In the genomic region with DNA sequence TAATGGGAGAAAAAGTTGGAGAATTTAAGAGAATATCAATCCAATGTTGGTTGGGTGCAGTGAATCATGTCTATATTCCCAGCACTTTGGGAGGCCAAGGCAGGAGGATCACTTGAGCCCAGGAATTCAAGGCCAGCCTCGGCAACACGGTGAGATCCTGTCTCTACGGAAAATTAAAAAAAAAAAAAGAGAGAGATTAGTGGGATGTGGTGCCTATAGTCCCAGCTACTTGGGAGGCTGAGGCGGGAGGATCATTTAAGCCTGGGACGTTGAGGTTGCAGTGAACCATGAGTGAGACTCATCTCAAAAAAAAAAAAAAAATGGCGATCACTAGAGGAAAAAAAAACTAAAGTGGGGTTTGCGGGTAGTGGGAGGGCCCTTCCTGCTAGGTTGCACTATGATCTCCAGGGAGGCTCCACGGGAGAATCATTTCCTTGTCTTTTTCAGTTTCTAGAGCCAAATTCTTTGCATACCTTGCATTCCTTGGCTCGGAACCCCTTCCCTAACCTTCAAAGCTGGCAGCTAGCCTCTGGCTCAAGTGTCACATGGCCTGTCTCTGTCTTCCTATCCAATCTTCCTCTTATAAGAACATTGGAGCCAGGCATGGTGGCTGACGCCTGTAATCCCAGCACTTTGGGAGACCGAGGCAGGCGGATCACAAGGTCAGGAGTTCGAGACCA, we compare ENCODE assay signal across 1 cellular context.
TF ChIP-seq lines count a peak whose summit lies in the region.

No MANE protein-coding gene starts in this region.

TF ChIP-seq in HepG2, 621 proteins besides CTCF, POLR2A, EP300 and RAD21 (continues in another document):
- TF ChIP-seq REXO4 (CRISPR knock-in tag; IDR thresholded peaks at IDR 0.05; ENCODE audit: borderline replicate concordance) (no peak), ZSCAN30 (CRISPR knock-in tag; IDR thresholded peaks at IDR 0.05) (no peak), ZNF331 (CRISPR knock-in tag; IDR thresholded peaks at IDR 0.05) (0 out of 2 replicates have a peak, but pooled peaks have one; percentile 21), ZNF44 (CRISPR knock-in tag; IDR thresholded peaks at IDR 0.05) (no peak), ZNF292 (CRISPR knock-in tag; IDR thresholded peaks at IDR 0.05; ENCODE audit: borderline replicate concordance, low read depth) (0 out of 2 replicates have a peak, but pooled peaks have one; percentile 32), ZNF326 (CRISPR knock-in tag; IDR thresholded peaks at IDR 0.05; ENCODE audit: borderline replicate concordance) (no peak), NR2F2 (IDR thresholded peaks at IDR 0.05; ENCODE audit: borderline replicate concordance, low read depth) (no peak), CREB1 (IDR thresholded peaks at IDR 0.05) (no peak), CREB1 (CRISPR knock-in tag; IDR thresholded peaks at IDR 0.05) (no peak), CCDC6 (CRISPR knock-in tag; IDR thresholded peaks at IDR 0.05) (no peak), PRPF4 (IDR thresholded peaks at IDR 0.05; ENCODE audit: low read depth, low read length, poor library complexity, severe bottlenecking) (peak; percentile 65), NPAS2 (CRISPR knock-in tag; IDR thresholded peaks at IDR 0.05; ENCODE audit: borderline replicate concordance) (no peak), ZSCAN22 (CRISPR knock-in tag; IDR thresholded peaks at IDR 0.05) (no peak), CREM (IDR thresholded peaks at IDR 0.05) (0 out of 2 replicates have a peak, but pooled peaks have one; percentile 27), CREM (CRISPR knock-in tag; IDR thresholded peaks at IDR 0.05) (no peak), SOX5 (CRISPR knock-in tag; IDR thresholded peaks at IDR 0.05; ENCODE audit: borderline replicate concordance) (no peak; the same call in 1 of the 2 replicates), PAWR (CRISPR knock-in tag; IDR thresholded peaks at IDR 0.05; ENCODE audit: borderline replicate concordance) (no peak), MAFG (CRISPR knock-in tag; IDR thresholded peaks at IDR 0.05) (no peak), IRF2 (CRISPR knock-in tag; IDR thresholded peaks at IDR 0.05) (0 out of 2 replicates have a peak, but pooled peaks have one; percentile 32), ZNF354B (CRISPR knock-in tag; IDR thresholded peaks at IDR 0.05) (no peak), TEAD2 (CRISPR knock-in tag; IDR thresholded peaks at IDR 0.05) (no peak), GATA4 (IDR thresholded peaks at IDR 0.05; ENCODE audit: borderline replicate concordance, low read depth) (no peak), TP53 (CRISPR knock-in tag; conservative IDR thresholded peaks at IDR 0.05) (no peak), TEAD3 (CRISPR knock-in tag; optimal IDR thresholded peaks at IDR 0.05; ENCODE audit: borderline replicate concordance) (peak; percentile 100)
- TF ChIP-seq, protein P1, sequence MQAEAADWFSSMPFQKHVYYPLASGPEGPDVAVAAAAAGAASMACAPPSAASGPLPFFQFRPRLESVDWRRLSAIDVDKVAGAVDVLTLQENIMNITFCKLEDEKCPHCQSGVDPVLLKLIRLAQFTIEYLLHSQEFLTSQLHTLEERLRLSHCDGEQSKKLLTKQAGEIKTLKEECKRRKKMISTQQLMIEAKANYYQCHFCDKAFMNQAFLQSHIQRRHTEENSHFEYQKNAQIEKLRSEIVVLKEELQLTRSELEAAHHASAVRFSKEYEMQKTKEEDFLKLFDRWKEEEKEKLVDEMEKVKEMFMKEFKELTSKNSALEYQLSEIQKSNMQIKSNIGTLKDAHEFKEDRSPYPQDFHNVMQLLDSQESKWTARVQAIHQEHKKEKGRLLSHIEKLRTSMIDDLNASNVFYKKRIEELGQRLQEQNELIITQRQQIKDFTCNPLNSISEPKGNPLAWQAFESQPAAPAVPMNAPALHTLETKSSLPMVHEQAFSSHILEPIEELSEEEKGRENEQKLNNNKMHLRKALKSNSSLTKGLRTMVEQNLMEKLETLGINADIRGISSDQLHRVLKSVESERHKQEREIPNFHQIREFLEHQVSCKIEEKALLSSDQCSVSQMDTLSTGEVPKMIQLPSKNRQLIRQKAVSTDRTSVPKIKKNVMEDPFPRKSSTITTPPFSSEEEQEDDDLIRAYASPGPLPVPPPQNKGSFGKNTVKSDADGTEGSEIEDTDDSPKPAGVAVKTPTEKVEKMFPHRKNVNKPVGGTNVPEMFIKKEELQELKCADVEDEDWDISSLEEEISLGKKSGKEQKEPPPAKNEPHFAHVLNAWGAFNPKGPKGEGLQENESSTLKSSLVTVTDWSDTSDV (CRISPR knock-in tag; IDR thresholded peaks at IDR 0.05), result no peak
- TF ChIP-seq, protein P2, sequence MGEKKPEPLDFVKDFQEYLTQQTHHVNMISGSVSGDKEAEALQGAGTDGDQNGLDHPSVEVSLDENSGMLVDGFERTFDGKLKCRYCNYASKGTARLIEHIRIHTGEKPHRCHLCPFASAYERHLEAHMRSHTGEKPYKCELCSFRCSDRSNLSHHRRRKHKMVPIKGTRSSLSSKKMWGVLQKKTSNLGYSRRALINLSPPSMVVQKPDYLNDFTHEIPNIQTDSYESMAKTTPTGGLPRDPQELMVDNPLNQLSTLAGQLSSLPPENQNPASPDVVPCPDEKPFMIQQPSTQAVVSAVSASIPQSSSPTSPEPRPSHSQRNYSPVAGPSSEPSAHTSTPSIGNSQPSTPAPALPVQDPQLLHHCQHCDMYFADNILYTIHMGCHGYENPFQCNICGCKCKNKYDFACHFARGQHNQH (CRISPR knock-in tag; IDR thresholded peaks at IDR 0.05), result no peak
- TF ChIP-seq, protein P3, sequence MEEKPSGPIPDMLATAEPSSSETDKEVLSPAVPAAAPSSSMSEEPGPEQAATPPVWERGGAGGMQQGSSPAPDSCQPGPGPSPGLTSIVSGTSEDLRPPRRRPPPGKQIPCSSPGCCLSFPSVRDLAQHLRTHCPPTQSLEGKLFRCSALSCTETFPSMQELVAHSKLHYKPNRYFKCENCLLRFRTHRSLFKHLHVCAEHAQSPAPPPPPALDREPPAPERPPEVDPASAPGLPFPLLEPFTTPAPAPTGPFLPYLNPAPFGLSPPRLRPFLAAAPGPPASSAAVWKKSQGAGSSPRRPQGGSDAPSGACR (CRISPR knock-in tag; IDR thresholded peaks at IDR 0.05), result no peak
- TF ChIP-seq, protein P4, sequence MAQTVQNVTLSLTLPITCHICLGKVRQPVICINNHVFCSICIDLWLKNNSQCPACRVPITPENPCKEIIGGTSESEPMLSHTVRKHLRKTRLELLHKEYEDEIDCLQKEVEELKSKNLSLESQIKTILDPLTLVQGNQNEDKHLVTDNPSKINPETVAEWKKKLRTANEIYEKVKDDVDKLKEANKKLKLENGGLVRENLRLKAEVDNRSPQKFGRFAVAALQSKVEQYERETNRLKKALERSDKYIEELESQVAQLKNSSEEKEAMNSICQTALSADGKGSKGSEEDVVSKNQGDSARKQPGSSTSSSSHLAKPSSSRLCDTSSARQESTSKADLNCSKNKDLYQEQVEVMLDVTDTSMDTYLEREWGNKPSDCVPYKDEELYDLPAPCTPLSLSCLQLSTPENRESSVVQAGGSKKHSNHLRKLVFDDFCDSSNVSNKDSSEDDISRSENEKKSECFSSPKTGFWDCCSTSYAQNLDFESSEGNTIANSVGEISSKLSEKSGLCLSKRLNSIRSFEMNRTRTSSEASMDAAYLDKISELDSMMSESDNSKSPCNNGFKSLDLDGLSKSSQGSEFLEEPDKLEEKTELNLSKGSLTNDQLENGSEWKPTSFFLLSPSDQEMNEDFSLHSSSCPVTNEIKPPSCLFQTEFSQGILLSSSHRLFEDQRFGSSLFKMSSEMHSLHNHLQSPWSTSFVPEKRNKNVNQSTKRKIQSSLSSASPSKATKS (CRISPR knock-in tag; IDR thresholded peaks at IDR 0.05), result no peak
- TF ChIP-seq, protein P5, sequence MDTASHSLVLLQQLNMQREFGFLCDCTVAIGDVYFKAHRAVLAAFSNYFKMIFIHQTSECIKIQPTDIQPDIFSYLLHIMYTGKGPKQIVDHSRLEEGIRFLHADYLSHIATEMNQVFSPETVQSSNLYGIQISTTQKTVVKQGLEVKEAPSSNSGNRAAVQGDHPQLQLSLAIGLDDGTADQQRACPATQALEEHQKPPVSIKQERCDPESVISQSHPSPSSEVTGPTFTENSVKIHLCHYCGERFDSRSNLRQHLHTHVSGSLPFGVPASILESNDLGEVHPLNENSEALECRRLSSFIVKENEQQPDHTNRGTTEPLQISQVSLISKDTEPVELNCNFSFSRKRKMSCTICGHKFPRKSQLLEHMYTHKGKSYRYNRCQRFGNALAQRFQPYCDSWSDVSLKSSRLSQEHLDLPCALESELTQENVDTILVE (CRISPR knock-in tag; IDR thresholded peaks at IDR 0.05), result no peak
- TF ChIP-seq, protein P6, sequence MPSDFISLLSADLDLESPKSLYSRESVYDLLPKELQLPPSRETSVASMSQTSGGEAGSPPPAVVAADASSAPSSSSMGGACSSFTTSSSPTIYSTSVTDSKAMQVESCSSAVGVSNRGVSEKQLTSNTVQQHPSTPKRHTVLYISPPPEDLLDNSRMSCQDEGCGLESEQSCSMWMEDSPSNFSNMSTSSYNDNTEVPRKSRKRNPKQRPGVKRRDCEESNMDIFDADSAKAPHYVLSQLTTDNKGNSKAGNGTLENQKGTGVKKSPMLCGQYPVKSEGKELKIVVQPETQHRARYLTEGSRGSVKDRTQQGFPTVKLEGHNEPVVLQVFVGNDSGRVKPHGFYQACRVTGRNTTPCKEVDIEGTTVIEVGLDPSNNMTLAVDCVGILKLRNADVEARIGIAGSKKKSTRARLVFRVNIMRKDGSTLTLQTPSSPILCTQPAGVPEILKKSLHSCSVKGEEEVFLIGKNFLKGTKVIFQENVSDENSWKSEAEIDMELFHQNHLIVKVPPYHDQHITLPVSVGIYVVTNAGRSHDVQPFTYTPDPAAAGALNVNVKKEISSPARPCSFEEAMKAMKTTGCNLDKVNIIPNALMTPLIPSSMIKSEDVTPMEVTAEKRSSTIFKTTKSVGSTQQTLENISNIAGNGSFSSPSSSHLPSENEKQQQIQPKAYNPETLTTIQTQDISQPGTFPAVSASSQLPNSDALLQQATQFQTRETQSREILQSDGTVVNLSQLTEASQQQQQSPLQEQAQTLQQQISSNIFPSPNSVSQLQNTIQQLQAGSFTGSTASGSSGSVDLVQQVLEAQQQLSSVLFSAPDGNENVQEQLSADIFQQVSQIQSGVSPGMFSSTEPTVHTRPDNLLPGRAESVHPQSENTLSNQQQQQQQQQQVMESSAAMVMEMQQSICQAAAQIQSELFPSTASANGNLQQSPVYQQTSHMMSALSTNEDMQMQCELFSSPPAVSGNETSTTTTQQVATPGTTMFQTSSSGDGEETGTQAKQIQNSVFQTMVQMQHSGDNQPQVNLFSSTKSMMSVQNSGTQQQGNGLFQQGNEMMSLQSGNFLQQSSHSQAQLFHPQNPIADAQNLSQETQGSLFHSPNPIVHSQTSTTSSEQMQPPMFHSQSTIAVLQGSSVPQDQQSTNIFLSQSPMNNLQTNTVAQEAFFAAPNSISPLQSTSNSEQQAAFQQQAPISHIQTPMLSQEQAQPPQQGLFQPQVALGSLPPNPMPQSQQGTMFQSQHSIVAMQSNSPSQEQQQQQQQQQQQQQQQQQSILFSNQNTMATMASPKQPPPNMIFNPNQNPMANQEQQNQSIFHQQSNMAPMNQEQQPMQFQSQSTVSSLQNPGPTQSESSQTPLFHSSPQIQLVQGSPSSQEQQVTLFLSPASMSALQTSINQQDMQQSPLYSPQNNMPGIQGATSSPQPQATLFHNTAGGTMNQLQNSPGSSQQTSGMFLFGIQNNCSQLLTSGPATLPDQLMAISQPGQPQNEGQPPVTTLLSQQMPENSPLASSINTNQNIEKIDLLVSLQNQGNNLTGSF (CRISPR knock-in tag; IDR thresholded peaks at IDR 0.05), result no peak
- TF ChIP-seq, protein P7, sequence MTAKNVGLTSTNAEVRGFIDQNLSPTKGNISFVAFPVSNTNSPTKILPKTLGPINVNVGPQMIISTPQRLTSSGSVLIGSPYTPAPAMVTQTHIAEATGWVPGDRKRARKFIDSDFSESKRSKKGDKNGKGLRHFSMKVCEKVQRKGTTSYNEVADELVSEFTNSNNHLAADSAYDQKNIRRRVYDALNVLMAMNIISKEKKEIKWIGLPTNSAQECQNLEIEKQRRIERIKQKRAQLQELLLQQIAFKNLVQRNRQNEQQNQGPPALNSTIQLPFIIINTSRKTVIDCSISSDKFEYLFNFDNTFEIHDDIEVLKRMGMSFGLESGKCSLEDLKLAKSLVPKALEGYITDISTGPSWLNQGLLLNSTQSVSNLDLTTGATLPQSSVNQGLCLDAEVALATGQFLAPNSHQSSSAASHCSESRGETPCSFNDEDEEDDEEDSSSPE (CRISPR knock-in tag; IDR thresholded peaks at IDR 0.05), result no peak
- TF ChIP-seq, protein P8, sequence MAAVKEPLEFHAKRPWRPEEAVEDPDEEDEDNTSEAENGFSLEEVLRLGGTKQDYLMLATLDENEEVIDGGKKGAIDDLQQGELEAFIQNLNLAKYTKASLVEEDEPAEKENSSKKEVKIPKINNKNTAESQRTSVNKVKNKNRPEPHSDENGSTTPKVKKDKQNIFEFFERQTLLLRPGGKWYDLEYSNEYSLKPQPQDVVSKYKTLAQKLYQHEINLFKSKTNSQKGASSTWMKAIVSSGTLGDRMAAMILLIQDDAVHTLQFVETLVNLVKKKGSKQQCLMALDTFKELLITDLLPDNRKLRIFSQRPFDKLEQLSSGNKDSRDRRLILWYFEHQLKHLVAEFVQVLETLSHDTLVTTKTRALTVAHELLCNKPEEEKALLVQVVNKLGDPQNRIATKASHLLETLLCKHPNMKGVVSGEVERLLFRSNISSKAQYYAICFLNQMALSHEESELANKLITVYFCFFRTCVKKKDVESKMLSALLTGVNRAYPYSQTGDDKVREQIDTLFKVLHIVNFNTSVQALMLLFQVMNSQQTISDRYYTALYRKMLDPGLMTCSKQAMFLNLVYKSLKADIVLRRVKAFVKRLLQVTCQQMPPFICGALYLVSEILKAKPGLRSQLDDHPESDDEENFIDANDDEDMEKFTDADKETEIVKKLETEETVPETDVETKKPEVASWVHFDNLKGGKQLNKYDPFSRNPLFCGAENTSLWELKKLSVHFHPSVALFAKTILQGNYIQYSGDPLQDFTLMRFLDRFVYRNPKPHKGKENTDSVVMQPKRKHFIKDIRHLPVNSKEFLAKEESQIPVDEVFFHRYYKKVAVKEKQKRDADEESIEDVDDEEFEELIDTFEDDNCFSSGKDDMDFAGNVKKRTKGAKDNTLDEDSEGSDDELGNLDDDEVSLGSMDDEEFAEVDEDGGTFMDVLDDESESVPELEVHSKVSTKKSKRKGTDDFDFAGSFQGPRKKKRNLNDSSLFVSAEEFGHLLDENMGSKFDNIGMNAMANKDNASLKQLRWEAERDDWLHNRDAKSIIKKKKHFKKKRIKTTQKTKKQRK (IDR thresholded peaks at IDR 0.05; ENCODE audit: low read length), result no peak
- TF ChIP-seq, protein P9, sequence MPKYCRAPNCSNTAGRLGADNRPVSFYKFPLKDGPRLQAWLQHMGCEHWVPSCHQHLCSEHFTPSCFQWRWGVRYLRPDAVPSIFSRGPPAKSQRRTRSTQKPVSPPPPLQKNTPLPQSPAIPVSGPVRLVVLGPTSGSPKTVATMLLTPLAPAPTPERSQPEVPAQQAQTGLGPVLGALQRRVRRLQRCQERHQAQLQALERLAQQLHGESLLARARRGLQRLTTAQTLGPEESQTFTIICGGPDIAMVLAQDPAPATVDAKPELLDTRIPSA (CRISPR knock-in tag; IDR thresholded peaks at IDR 0.05; ENCODE audit: borderline replicate concordance), result no peak
